ENCODE assay signal across 1 cellular context in the genomic region with DNA sequence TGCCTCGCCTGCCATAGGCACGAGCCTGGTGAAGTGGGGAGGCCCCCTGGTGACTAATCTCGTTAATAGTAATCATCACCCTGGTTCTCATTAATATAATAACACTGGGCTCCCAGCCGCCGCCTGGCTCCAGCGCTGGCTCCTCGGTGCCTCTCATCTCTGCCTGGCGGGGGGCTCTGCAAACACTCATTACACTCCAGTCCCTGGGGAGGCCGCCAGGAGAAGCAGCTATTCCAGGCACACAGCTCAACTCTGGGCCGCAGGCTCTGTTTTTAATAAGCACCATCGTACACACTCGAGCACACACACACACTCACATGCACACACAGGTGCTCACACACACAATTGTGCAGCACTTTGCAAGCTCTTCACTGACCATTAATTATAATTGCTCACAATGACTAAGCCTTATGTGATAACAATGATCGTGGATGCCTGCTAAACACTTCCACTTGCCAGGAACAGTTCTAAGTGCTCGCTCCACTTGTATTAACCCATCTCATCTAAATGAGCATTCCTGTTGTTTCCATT.
TF ChIP-seq lines count a peak whose summit lies in the region.

No MANE protein-coding gene starts in this region.

TF ChIP-seq in HEK293, 187 proteins besides CTCF, POLR2A, EP300 and RAD21 (continued from another document and continues in another):
- TF ChIP-seq, protein P1, sequence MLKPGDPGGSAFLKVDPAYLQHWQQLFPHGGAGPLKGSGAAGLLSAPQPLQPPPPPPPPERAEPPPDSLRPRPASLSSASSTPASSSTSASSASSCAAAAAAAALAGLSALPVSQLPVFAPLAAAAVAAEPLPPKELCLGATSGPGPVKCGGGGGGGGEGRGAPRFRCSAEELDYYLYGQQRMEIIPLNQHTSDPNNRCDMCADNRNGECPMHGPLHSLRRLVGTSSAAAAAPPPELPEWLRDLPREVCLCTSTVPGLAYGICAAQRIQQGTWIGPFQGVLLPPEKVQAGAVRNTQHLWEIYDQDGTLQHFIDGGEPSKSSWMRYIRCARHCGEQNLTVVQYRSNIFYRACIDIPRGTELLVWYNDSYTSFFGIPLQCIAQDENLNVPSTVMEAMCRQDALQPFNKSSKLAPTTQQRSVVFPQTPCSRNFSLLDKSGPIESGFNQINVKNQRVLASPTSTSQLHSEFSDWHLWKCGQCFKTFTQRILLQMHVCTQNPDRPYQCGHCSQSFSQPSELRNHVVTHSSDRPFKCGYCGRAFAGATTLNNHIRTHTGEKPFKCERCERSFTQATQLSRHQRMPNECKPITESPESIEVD (tag by site-specific recombination; IDR thresholded peaks at IDR 0.05) = 0 out of 2 replicates have a peak, but pooled peaks have one; percentile 5
- TF ChIP-seq, protein P2, sequence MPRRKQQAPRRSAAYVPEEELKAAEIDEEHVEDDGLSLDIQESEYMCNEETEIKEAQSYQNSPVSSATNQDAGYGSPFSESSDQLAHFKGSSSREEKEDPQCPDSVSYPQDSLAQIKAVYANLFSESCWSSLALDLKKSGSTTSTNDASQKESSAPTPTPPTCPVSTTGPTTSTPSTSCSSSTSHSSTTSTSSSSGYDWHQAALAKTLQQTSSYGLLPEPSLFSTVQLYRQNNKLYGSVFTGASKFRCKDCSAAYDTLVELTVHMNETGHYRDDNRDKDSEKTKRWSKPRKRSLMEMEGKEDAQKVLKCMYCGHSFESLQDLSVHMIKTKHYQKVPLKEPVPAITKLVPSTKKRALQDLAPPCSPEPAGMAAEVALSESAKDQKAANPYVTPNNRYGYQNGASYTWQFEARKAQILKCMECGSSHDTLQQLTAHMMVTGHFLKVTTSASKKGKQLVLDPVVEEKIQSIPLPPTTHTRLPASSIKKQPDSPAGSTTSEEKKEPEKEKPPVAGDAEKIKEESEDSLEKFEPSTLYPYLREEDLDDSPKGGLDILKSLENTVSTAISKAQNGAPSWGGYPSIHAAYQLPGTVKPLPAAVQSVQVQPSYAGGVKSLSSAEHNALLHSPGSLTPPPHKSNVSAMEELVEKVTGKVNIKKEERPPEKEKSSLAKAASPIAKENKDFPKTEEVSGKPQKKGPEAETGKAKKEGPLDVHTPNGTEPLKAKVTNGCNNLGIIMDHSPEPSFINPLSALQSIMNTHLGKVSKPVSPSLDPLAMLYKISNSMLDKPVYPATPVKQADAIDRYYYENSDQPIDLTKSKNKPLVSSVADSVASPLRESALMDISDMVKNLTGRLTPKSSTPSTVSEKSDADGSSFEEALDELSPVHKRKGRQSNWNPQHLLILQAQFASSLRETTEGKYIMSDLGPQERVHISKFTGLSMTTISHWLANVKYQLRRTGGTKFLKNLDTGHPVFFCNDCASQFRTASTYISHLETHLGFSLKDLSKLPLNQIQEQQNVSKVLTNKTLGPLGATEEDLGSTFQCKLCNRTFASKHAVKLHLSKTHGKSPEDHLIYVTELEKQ (tag by site-specific recombination; IDR thresholded peaks at IDR 0.05; ENCODE audit: borderline replicate concordance) = no peak
- TF ChIP-seq BCL11B (tag by site-specific recombination; IDR thresholded peaks at IDR 0.05; ENCODE audit: low read depth) (no peak), SETDB1 (IDR thresholded peaks at IDR 0.05; ENCODE audit: insufficient read length, low read length) (no peak), ZBTB48 (tag by site-specific recombination; IDR thresholded peaks at IDR 0.05) (0 out of 2 replicates have a peak, but pooled peaks have one; percentile 40), ZBTB20 (tag by site-specific recombination; IDR thresholded peaks at IDR 0.05) (0 out of 2 replicates have a peak, but pooled peaks have one; percentile 36), ZNF670 (tag by site-specific recombination; IDR thresholded peaks at IDR 0.05; ENCODE audit: low read depth) (no peak), YY2 (tag by site-specific recombination; IDR thresholded peaks at IDR 0.05) (no peak), HOXC10 (CRISPR knock-in tag; IDR thresholded peaks at IDR 0.05) (no peak), ZNF223 (tag by site-specific recombination; IDR thresholded peaks at IDR 0.05) (no peak), ZNF184 (tag by site-specific recombination; IDR thresholded peaks at IDR 0.05) (no peak), IKZF3 (tag by site-specific recombination; IDR thresholded peaks at IDR 0.05) (peak; percentile 74), ZNF248 (tag by site-specific recombination; IDR thresholded peaks at IDR 0.05) (no peak), TCF7L2 (IDR thresholded peaks at IDR 0.05; ENCODE audit: borderline replicate concordance, low read depth, low read length) (peak; percentile 97), ZNF544 (tag by site-specific recombination; IDR thresholded peaks at IDR 0.05) (no peak), ZNF292 (tag by site-specific recombination; IDR thresholded peaks at IDR 0.05; ENCODE audit: borderline replicate concordance, low read depth) (no peak), GFI1B (tag by site-specific recombination; IDR thresholded peaks at IDR 0.05) (no peak), ZNF341 (tag by site-specific recombination; IDR thresholded peaks at IDR 0.05; ENCODE audit: low read depth) (peak; percentile 93), ZNF664 (tag by site-specific recombination; IDR thresholded peaks at IDR 0.05) (peak; percentile 100), EGR2 (tag by site-specific recombination; IDR thresholded peaks at IDR 0.05; ENCODE audit: low read depth) (no peak), FEZF1 (tag by site-specific recombination; IDR thresholded peaks at IDR 0.05) (peak; percentile 87), MEIS1 (CRISPR knock-in tag; IDR thresholded peaks at IDR 0.05; ENCODE audit: borderline replicate concordance) (no peak), ZNF473 (tag by site-specific recombination; IDR thresholded peaks at IDR 0.05) (no peak), OVOL3 (tag by site-specific recombination; IDR thresholded peaks at IDR 0.05) (no peak), ZNF623 (tag by site-specific recombination; IDR thresholded peaks at IDR 0.05) (no peak), ZNF658 (tag by site-specific recombination; IDR thresholded peaks at IDR 0.05) (no peak), ZEB2 (tag by site-specific recombination; IDR thresholded peaks at IDR 0.05) (peak; percentile 93), MYNN (tag by site-specific recombination; IDR thresholded peaks at IDR 0.05; ENCODE audit: borderline replicate concordance) (no peak), ZNF521 (tag by site-specific recombination; IDR thresholded peaks at IDR 0.05) (no peak), ZSCAN16 (tag by site-specific recombination; IDR thresholded peaks at IDR 0.05) (peak; percentile 99), ZIC2 (tag by site-specific recombination; IDR thresholded peaks at IDR 0.05) (peak; percentile 97), RBAK (tag by site-specific recombination; IDR thresholded peaks at IDR 0.05) (no peak), ZBTB21 (tag by site-specific recombination; IDR thresholded peaks at IDR 0.05) (peak; percentile 62; the same call in 1 of the 2 replicates), ZNF768 (tag by site-specific recombination; IDR thresholded peaks at IDR 0.05) (no peak; the same call in 1 of the 2 replicates), ZFP41 (tag by site-specific recombination; IDR thresholded peaks at IDR 0.05; ENCODE audit: borderline replicate concordance) (no peak), ZNF202 (tag by site-specific recombination; IDR thresholded peaks at IDR 0.05; ENCODE audit: borderline replicate concordance) (no peak), ZNF561 (tag by site-specific recombination; IDR thresholded peaks at IDR 0.05; ENCODE audit: borderline replicate concordance) (peak; percentile 47; the same call in 1 of the 2 replicates), ZNF76 (tag by site-specific recombination; IDR thresholded peaks at IDR 0.05; ENCODE audit: borderline replicate concordance, low read depth) (no peak), ZNF366 (tag by site-specific recombination; conservative IDR thresholded peaks at IDR 0.05) (peak; percentile 86), ZNF133 (tag by site-specific recombination; IDR thresholded peaks at IDR 0.05) (no peak)
- TF ChIP-seq, protein P3, sequence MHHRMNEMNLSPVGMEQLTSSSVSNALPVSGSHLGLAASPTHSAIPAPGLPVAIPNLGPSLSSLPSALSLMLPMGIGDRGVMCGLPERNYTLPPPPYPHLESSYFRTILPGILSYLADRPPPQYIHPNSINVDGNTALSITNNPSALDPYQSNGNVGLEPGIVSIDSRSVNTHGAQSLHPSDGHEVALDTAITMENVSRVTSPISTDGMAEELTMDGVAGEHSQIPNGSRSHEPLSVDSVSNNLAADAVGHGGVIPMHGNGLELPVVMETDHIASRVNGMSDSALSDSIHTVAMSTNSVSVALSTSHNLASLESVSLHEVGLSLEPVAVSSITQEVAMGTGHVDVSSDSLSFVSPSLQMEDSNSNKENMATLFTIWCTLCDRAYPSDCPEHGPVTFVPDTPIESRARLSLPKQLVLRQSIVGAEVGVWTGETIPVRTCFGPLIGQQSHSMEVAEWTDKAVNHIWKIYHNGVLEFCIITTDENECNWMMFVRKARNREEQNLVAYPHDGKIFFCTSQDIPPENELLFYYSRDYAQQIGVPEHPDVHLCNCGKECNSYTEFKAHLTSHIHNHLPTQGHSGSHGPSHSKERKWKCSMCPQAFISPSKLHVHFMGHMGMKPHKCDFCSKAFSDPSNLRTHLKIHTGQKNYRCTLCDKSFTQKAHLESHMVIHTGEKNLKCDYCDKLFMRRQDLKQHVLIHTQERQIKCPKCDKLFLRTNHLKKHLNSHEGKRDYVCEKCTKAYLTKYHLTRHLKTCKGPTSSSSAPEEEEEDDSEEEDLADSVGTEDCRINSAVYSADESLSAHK (tag by site-specific recombination; IDR thresholded peaks at IDR 0.05) = no peak; the same call in 1 of the 2 replicates
- TF ChIP-seq, protein P4, sequence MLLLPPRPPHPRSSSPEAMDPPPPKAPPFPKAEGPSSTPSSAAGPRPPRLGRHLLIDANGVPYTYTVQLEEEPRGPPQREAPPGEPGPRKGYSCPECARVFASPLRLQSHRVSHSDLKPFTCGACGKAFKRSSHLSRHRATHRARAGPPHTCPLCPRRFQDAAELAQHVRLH (tag by site-specific recombination; IDR thresholded peaks at IDR 0.05) = no peak
- TF ChIP-seq, protein P5, sequence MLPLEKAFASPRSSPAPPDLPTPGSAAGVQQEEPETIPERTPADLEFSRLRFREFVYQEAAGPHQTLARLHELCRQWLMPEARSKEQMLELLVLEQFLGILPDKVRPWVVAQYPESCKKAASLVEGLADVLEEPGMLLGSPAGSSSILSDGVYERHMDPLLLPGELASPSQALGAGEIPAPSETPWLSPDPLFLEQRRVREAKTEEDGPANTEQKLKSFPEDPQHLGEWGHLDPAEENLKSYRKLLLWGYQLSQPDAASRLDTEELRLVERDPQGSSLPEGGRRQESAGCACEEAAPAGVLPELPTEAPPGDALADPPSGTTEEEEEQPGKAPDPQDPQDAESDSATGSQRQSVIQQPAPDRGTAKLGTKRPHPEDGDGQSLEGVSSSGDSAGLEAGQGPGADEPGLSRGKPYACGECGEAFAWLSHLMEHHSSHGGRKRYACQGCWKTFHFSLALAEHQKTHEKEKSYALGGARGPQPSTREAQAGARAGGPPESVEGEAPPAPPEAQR (tag by site-specific recombination; IDR thresholded peaks at IDR 0.05) = no peak
- TF ChIP-seq, protein P6, sequence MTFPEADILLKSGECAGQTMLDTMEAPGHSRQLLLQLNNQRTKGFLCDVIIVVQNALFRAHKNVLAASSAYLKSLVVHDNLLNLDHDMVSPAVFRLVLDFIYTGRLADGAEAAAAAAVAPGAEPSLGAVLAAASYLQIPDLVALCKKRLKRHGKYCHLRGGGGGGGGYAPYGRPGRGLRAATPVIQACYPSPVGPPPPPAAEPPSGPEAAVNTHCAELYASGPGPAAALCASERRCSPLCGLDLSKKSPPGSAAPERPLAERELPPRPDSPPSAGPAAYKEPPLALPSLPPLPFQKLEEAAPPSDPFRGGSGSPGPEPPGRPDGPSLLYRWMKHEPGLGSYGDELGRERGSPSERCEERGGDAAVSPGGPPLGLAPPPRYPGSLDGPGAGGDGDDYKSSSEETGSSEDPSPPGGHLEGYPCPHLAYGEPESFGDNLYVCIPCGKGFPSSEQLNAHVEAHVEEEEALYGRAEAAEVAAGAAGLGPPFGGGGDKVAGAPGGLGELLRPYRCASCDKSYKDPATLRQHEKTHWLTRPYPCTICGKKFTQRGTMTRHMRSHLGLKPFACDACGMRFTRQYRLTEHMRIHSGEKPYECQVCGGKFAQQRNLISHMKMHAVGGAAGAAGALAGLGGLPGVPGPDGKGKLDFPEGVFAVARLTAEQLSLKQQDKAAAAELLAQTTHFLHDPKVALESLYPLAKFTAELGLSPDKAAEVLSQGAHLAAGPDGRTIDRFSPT (tag by site-specific recombination; IDR thresholded peaks at IDR 0.05) = peak; percentile 20; the same call in 1 of the 2 replicates
- TF ChIP-seq, protein P7, sequence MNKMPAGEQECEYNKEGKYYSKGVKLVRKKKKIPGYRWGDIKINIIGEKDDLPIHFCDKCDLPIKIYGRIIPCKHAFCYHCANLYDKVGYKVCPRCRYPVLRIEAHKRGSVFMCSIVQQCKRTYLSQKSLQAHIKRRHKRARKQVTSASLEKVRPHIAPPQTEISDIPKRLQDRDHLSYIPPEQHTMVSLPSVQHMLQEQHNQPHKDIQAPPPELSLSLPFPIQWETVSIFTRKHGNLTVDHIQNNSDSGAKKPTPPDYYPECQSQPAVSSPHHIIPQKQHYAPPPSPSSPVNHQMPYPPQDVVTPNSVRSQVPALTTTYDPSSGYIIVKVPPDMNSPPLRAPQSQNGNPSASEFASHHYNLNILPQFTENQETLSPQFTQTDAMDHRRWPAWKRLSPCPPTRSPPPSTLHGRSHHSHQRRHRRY (tag by site-specific recombination; IDR thresholded peaks at IDR 0.05) = no peak
- TF ChIP-seq, protein P8, sequence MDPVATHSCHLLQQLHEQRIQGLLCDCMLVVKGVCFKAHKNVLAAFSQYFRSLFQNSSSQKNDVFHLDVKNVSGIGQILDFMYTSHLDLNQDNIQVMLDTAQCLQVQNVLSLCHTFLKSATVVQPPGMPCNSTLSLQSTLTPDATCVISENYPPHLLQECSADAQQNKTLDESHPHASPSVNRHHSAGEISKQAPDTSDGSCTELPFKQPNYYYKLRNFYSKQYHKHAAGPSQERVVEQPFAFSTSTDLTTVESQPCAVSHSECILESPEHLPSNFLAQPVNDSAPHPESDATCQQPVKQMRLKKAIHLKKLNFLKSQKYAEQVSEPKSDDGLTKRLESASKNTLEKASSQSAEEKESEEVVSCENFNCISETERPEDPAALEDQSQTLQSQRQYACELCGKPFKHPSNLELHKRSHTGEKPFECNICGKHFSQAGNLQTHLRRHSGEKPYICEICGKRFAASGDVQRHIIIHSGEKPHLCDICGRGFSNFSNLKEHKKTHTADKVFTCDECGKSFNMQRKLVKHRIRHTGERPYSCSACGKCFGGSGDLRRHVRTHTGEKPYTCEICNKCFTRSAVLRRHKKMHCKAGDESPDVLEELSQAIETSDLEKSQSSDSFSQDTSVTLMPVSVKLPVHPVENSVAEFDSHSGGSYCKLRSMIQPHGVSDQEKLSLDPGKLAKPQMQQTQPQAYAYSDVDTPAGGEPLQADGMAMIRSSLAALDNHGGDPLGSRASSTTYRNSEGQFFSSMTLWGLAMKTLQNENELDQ (tag by site-specific recombination; IDR thresholded peaks at IDR 0.05; ENCODE audit: low read depth) = no peak
- TF ChIP-seq, protein P9, sequence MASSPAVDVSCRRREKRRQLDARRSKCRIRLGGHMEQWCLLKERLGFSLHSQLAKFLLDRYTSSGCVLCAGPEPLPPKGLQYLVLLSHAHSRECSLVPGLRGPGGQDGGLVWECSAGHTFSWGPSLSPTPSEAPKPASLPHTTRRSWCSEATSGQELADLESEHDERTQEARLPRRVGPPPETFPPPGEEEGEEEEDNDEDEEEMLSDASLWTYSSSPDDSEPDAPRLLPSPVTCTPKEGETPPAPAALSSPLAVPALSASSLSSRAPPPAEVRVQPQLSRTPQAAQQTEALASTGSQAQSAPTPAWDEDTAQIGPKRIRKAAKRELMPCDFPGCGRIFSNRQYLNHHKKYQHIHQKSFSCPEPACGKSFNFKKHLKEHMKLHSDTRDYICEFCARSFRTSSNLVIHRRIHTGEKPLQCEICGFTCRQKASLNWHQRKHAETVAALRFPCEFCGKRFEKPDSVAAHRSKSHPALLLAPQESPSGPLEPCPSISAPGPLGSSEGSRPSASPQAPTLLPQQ (tag by site-specific recombination; IDR thresholded peaks at IDR 0.05) = 0 out of 2 replicates have a peak, but pooled peaks have one; percentile 25
